25 cellular contexts compared by ENCODE assay signal in genomic region chr11:126086248-126086647, GRCh38. TPM values are rescaled to one million over a fixed set of nuclear protein-coding genes. Genes with fewer than 3 reads are reported as not detected.
"Had no signal": no experiment of that assay in that cellular context is flagged by ENCODE, and none has a peak within 500 bp of the region (broad histone marks: within the 10 kb centered on the region; RNA-seq: fewer than 3 reads in every experiment).

No MANE protein-coding gene starts in this region.

- H3K27ac Mint-ChIP-seq: IgD-negative memory B cell had no signal

- H3K4me1 ChIP-seq: SJSA1 had no signal

- H3K9ac ChIP-seq: KMS-11 had no signal

- DNase-seq: Kasumi-1, MV-4-11, NCI-H1048, NCI-H1105, NCI-H1417, NCI-H146, NCI-H1694 treated with DMSO at 0.1 percent for 48 hours, NCI-H1930, NCI-H2081, NCI-H2107, NCI-H2227 treated with DMSO at 0.1 percent for 48 hours, NCI-H446, NCI-H510A, NCI-H524 treated with DMSO at 0.1 percent for 48 hours, NCI-H69, NCI-H774, Right ventricle myocardium superior, RPMI8226, SIG-M5 had no signal

- H3K27me3 ChIP-seq: SJSA1 had no signal

- H3K4me2 ChIP-seq: KMS-11 had no signal

- H3K9me3 Mint-ChIP-seq: IgD-negative memory B cell had no signal

- H3K36me3 ChIP-seq: SJSA1 had no signal

- H3K9me3 ChIP-seq: SJSA1 had no signal

- H3K4me3 ChIP-seq: K562, SJSA1, SK-N-MC had no signal

- H3K27ac ChIP-seq: HL-60, KMS-11, SJSA1 had no signal

- ATAC-seq: K562 had no signal

- H3K36me3 Mint-ChIP-seq: IgD-negative memory B cell had no signal

RNA-seq across cellular contexts. Expression of gene CDON, which starts 23.6 kb away (rescaled TPM):
- polyA plus RNA-seq: IgD-negative memory B cell had no signal
